Comparison of ENCODE assay signal across 8 cellular contexts in the genomic region with DNA sequence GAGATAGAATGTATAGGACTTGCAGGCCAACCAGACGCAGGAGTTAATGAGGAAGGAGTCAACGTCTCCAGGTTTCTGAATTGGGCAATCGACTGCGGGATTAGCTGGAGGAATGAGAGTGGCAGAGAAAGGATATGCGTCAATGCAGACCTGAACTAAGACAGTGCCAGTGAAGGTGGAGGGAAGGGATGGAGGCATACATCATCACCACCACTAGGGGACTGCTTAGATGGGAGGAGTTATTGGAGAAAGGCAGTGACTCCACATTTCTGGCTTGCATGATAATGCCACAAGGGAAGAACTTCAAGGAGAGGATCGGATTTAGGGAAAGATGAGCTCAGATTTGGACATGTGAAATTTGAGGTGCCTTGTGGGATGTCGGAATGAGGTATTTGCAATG. TPM values are rescaled to one million over a fixed set of nuclear protein-coding genes. Genes with fewer than 3 reads are reported as not detected.
DNase-seq lines count a peak whose midpoint lies in the region; TF ChIP-seq lines count a peak whose summit lies in the region.

No MANE protein-coding gene starts in this region.

- no peak overlapping the region for H3K4me3 Mint-ChIP-seq in endothelial cell (ENCODE audit: unreplicated experiment)

- H3K27ac ChIP-seq in ascending aorta: no peak overlapping the region

- peak; percentile 72 for TF ChIP-seq CTCF in HFF-Myc (IDR thresholded peaks at IDR 0.05; ENCODE audit: low read depth, low read length, missing control alignments)
- TF ChIP-seq CTCF in endothelial cell (IDR thresholded peaks at IDR 0.05; ENCODE audit: unreplicated experiment): peak; percentile 68
- TF ChIP-seq CTCF in ascending aorta (IDR thresholded peaks at IDR 0.05): peak in 1 of 3 experiments; percentile 4

- intact Hi-C loops in ascending aorta (cut with DNase I): no loop called here

- H3K9me3 Mint-ChIP-seq in endothelial cell (ENCODE audit: unreplicated experiment): no peaks in the 10 kb centered on the region

- H3K27me3 ChIP-seq in ascending aorta: no peaks in the 10 kb centered on the region

- peaks cover 8% of the 10 kb centered on the region for H3K36me3 Mint-ChIP-seq in endothelial cell (ENCODE audit: low read depth, unreplicated experiment)

- peaks cover 1% of the 10 kb centered on the region for H3K27me3 Mint-ChIP-seq in endothelial cell (ENCODE audit: unreplicated experiment)

- H3K9me3 ChIP-seq in ascending aorta: no peaks in the 10 kb centered on the region

- H3K4me1 ChIP-seq in ascending aorta: no peaks in the 10 kb centered on the region

- H3K27ac Mint-ChIP-seq in endothelial cell (ENCODE audit: unreplicated experiment): peak overlapping the region; percentile 1

- peaks cover 17% of the 10 kb centered on the region for H3K4me1 Mint-ChIP-seq in endothelial cell (ENCODE audit: unreplicated experiment)

- DNase-seq in NCI-H2107 treated with DMSO at 0.1 percent for 48 hours (lab: John Stamatoyannopoulos, UW; ENCODE audit: unreplicated experiment) (peak; percentile 72), NCI-H2107 (lab: John Stamatoyannopoulos, UW) (no peak), HFF-Myc (ENCODE audit: extremely low read depth, low read depth) (no peak), NCI-H82 treated with DMSO at 0.1 percent for 48 hours (lab: John Stamatoyannopoulos, UW; ENCODE audit: unreplicated experiment) (peak; percentile 49), endothelial cell (ENCODE audit: low spot score) (peak; percentile 35), renal cortical epithelial cell (ENCODE audit: low read depth) (peak; percentile 26), ascending aorta (ENCODE audit: low spot score in 2 of 2) (no peak), T1000 (lab: John Stamatoyannopoulos, UW) (no peak)

- H3K36me3 ChIP-seq in ascending aorta: no peaks in the 10 kb centered on the region

- no peak overlapping the region for H3K4me3 ChIP-seq in HFF-Myc (replicated peaks; ENCODE audit: low read depth, low read length)
- no peak overlapping the region for H3K4me3 ChIP-seq in ascending aorta

RNA-seq across cellular contexts. Expression of a gene that starts 17.4 kb away (rescaled TPM):
- 8.3 TPM for total RNA-seq in endothelial cell (ENCODE audit: unreplicated experiment)
- total RNA-seq in renal cortical epithelial cell: 0.35 TPM in 1 of 2 replicates, not detected in the other
- total RNA-seq in ascending aorta: 0.11 TPM

RNA-seq across cellular contexts. Expression of a gene that starts 47.9 kb away (rescaled TPM):
- total RNA-seq in endothelial cell (ENCODE audit: unreplicated experiment) (32.4 TPM), renal cortical epithelial cell (43.7 and 44.3 TPM in 2 replicates), ascending aorta (36.7 TPM)

Comparison
In these comparisons a context has a peak if more than half of its experiments do, and no peak if none do; other contexts are left out.
1. DNase-seq: peak in NCI-H2107 treated with DMSO at 0.1 percent for 48 hours (single experiment), NCI-H82 treated with DMSO at 0.1 percent for 48 hours (single experiment), endothelial cell (single experiment) and renal cortical epithelial cell (single experiment); none in NCI-H2107 (single experiment), HFF-Myc (single experiment), ascending aorta (0 of 2) and T1000 (single experiment).